In genomic region chr12:99658950-99659349, GRCh38 we compare ENCODE assay signal across 12 cellular contexts. TPM values are rescaled to one million over a fixed set of nuclear protein-coding genes. Genes with fewer than 3 reads are reported as not detected.
DNase-seq lines count a peak whose midpoint lies in the region; ATAC-seq and TF ChIP-seq lines count a peak whose summit lies in the region.
"Had no signal": no experiment of that assay in that cellular context is flagged by ENCODE, and none has a peak within 500 bp of the region (broad histone marks: within the 10 kb centered on the region; RNA-seq: fewer than 3 reads in every experiment).

No MANE protein-coding gene starts in this region.

- no peak for ATAC-seq in omental fat pad (ENCODE audit: low FRiP score)
- ATAC-seq: stimulated activated memory B cell treated with anti-CD40 and anti-IgM and Interleukin-4, amounts not matched to agents 10 μg/mL and 1 μg/mL and 100 μg/mL, for 72 hours had no signal

- no peak overlapping the region for H3K4me3 ChIP-seq in choroid plexus epithelial cell (ENCODE audit: low read depth, low read length)
- no peak overlapping the region for H3K4me3 ChIP-seq in retinal pigment epithelial cell (ENCODE audit: low read length)

- DNase-seq in NCI-H2171 treated with DMSO at 0.1 percent for 48 hours (lab: John Stamatoyannopoulos, UW), result peak; percentile 23
- DNase-seq in NCI-H2171 (lab: John Stamatoyannopoulos, UW), result no peak
- DNase-seq in NCI-H226, result peak; percentile 4
- DNase-seq in choroid plexus epithelial cell (ENCODE audit: low read depth), result peak; percentile 6
- DNase-seq in retinal pigment epithelial cell (ENCODE audit: low read depth), result peak; percentile 2
- DNase-seq in medulla oblongata (ENCODE audit: extremely low spot score), result no peak
- no peak for DNase-seq in omental fat pad (ENCODE audit: low spot score)
- no peak for DNase-seq in HuH-7.5 (ENCODE audit: low spot score)
- DNase-seq: activated CD4-positive, alpha-beta T cell treated with anti-CD3 and anti-CD28 coated beads, Interleukin-2, amount 50 U/mL, for 4 hours; NCI-H187 had no signal

- TF ChIP-seq CTCF in choroid plexus epithelial cell (conservative IDR thresholded peaks at IDR 0.05; ENCODE audit: low read depth, low read length) (no peak), retinal pigment epithelial cell (conservative IDR thresholded peaks at IDR 0.05; ENCODE audit: low read depth, low read length) (peak; percentile 52), omental fat pad (IDR thresholded peaks at IDR 0.05) (no peak)

RNA-seq across cellular contexts. Expression of gene GARIN6, which starts 11.4 kb away (rescaled TPM):
- not detected for total RNA-seq in omental fat pad
- total RNA-seq: mesenteric fat pad had no signal

Comparison
In these comparisons a context has a peak if more than half of its experiments do, and no peak if none do; other contexts are left out.
1. DNase-seq: peak in NCI-H2171 treated with DMSO at 0.1 percent for 48 hours (single experiment), NCI-H226 (single experiment), choroid plexus epithelial cell (single experiment) and retinal pigment epithelial cell (single experiment); none in NCI-H2171 (single experiment), medulla oblongata (single experiment), omental fat pad (single experiment) and HuH-7.5 (single experiment).